Comparison of ENCODE assay signal across 18 cellular contexts in the genomic region with DNA sequence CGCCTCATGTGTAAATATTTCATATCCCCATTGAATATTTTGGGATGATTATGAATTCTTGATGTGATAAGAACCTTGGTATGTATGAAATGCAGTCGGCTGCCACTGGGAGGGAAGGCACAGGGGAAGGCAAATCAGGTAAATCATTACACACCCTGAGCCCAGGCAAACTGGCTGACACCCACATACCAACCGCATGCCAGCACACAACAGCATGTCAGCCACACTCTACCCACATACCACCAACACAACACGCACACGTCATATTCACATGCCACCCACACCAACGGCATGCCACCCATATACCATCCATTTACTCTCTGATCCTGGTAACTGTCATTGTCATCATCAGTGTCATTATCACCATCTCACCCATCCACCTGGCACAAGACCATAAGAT. TPM values are rescaled to one million over a fixed set of nuclear protein-coding genes. Genes with fewer than 3 reads are reported as not detected.
DNase-seq lines count a peak whose midpoint lies in the region; ATAC-seq, FAIRE-seq and TF ChIP-seq lines count a peak whose summit lies in the region.
"Had no signal": no experiment of that assay in that cellular context is flagged by ENCODE, and none has a peak within 500 bp of the region (broad histone marks: within the 10 kb centered on the region; RNA-seq: fewer than 3 reads in every experiment).

No MANE protein-coding gene starts in this region.

- no peak for TF ChIP-seq CTCF in epithelial cell of proximal tubule (conservative IDR thresholded peaks at IDR 0.05; ENCODE audit: low read depth, low read length)

- H3K9me3 ChIP-seq in MG63, result no peaks in the 10 kb centered on the region
- H3K9me3 ChIP-seq: SJSA1 had no signal

- no peak for FAIRE-seq in GM12891 (lab: Jason Lieb, UNC)
- FAIRE-seq: kidney had no signal

- H3K36me3 ChIP-seq in MG63, result no peaks in the 10 kb centered on the region
- H3K36me3 ChIP-seq: SJSA1 had no signal

- ATAC-seq in esophagus mucosa, result no peak
- ATAC-seq: activated naive CD8-positive, alpha-beta T cell treated with anti-CD3 and anti-CD28 coated beads, Interleukin-2, amount 50 U/mL, for 24 hours; sciatic nerve had no signal

- no peak for TF ChIP-seq POLR2A in GM12891 (IDR thresholded peaks at IDR 0.05; ENCODE audit: low read depth, low read length)

- DNase-seq in AG08396 (ENCODE audit: low spot score) (peak; percentile 41), MG63 (peak; percentile 45), epithelial cell of proximal tubule (ENCODE audit: low read depth) (peak; percentile 51), mucosa of gallbladder (ENCODE audit: low spot score) (peak; percentile 23), LoVo (ENCODE audit: low spot score) (no peak), GM12891 (ENCODE audit: insufficient read length, low spot score) (no peak)
- DNase-seq in stimulated activated CD8-positive, alpha-beta memory T cell treated with anti-CD3 and anti-CD28 coated beads, Interleukin-4, amount 100 ng/mL, for 48 hours, result no peak
- DNase-seq: activated CD4-positive, alpha-beta T cell treated with anti-CD3 and anti-CD28 coated beads for 1 hour; activated naive CD8-positive, alpha-beta T cell treated with anti-CD3 and anti-CD28 coated beads, Interleukin-2, amount 50 U/mL, for 24 hours; effector CD8-positive, alpha-beta T cell; kidney; NCI-H1092; NCI-H510A treated with DMSO at 0.1 percent for 48 hours; T1000 had no signal

- no peaks in the 10 kb centered on the region for H3K27me3 ChIP-seq in MG63
- H3K27me3 ChIP-seq: hepatocyte, SJSA1 had no signal

- H3K4me3 ChIP-seq in MG63 (no peak overlapping the region), epithelial cell of proximal tubule (ENCODE audit: low read depth, low read length) (no peak overlapping the region)
- H3K4me3 ChIP-seq: hepatocyte, SJSA1 had no signal

TF ChIP-seq in GM12891, 5 proteins besides CTCF, POLR2A, EP300 and RAD21:
- no peak for TF ChIP-seq TAF1 (IDR thresholded peaks at IDR 0.05; ENCODE audit: low read depth, low read length)
- no peak for TF ChIP-seq POLR2AphosphoS5 (IDR thresholded peaks at IDR 0.05; ENCODE audit: low read depth, low read length)
- TF ChIP-seq SPI1 (IDR thresholded peaks at IDR 0.05; ENCODE audit: low read depth, low read length), result no peak
- no peak for TF ChIP-seq PAX5 (IDR thresholded peaks at IDR 0.05; ENCODE audit: insufficient read depth, low read length, severe bottlenecking)
- TF ChIP-seq POU2F2 (IDR thresholded peaks at IDR 0.05; ENCODE audit: low read depth, low read length), result no peak

RNA-seq across cellular contexts. Expression of gene MDGA1, which starts 28.3 kb away (rescaled TPM):
- 10.0 and 15.3 TPM in 2 replicates for total RNA-seq in MG63 (2014; rRNA removed; shearing (Covaris generic); ENCODE audit: low replicate concordance)
- total RNA-seq in epithelial cell of proximal tubule, result 0.58 and 1.2 TPM in 2 replicates
- total RNA-seq in mucosa of gallbladder, result 11.5 TPM
- 9.2 TPM for total RNA-seq in esophagus mucosa
- 3.7 TPM for polyA plus RNA-seq in GM12891 (2012; ENCODE audit: low read depth, missing spikeins)

Comparison
In these comparisons a context has a peak if more than half of its experiments do, and no peak if none do; other contexts are left out.
1. DNase-seq: peak in AG08396 (single experiment), MG63 (single experiment), epithelial cell of proximal tubule (single experiment) and mucosa of gallbladder (single experiment); none in stimulated activated CD8-positive, alpha-beta memory T cell treated with anti-CD3 and anti-CD28 coated beads, Interleukin-4, amount 100 ng/mL, for 48 hours (single experiment), LoVo (single experiment) and GM12891 (single experiment).